10 cellular contexts compared by ENCODE assay signal in genomic region chr15:90552162-90552928, GRCh38. TPM values are rescaled to one million over a fixed set of nuclear protein-coding genes. Genes with fewer than 3 reads are reported as not detected.
DNase-seq lines count a peak whose midpoint lies in the region; ATAC-seq and TF ChIP-seq lines count a peak whose summit lies in the region.
"Had no signal": no experiment of that assay in that cellular context is flagged by ENCODE, and none has a peak within 500 bp of the region (broad histone marks: within the 10 kb centered on the region; RNA-seq: fewer than 3 reads in every experiment).

No MANE protein-coding gene starts in this region.

- no peak for DNase-seq in CD4-positive, CD25-positive, alpha-beta regulatory T cell
- DNase-seq in activated B cell treated with CpG ODN at 0.5 μM for 24 hours: no peak
- DNase-seq in right atrium auricular region (ENCODE audit: low spot score): no peak
- DNase-seq in skeletal muscle cell (ENCODE audit: low read depth): peak; percentile 82
- no peak for DNase-seq in KBM-7
- DNase-seq in stimulated activated CD4-positive, alpha-beta T cell treated with anti-CD3 and anti-CD28 coated beads, Interleukin-2, amount 100 ng/mL, for 24 hours: no peak
- DNase-seq in stimulated activated naive CD4-positive, alpha-beta T cell (lab: John Stamatoyannopoulos, UW): no peak
- DNase-seq: mesendoderm, NCI-H510A had no signal

- POLR2A ChIA-PET in activated B cell treated with CpG ODN at 0.5 μM for 24 hours (lab: Charles Lee): interaction anchor here (0.6 kb wide), 1 partner anchor 17 kb away, joined by 4 read pairs; no protein-coding TSS in a partner anchor

- CTCF ChIA-PET in activated B cell treated with CpG ODN at 0.5 μM for 24 hours (lab: Charles Lee): interaction anchor here (1.3 kb wide), 1 partner anchor 52 kb away, joined by 3 read pairs; no protein-coding TSS in a partner anchor

- no peaks in the 10 kb centered on the region for H3K27me3 ChIP-seq in CD4-positive, CD25-positive, alpha-beta regulatory T cell (ENCODE audit: control insufficient read depth, insufficient read depth, low read length)
- no peaks in the 10 kb centered on the region for H3K27me3 ChIP-seq in right atrium auricular region

- H3K27ac ChIP-seq in CD4-positive, CD25-positive, alpha-beta regulatory T cell (ENCODE audit: insufficient read depth, low read length, poor library complexity, severe bottlenecking): no peak overlapping the region
- peak overlapping the region; percentile 73 to 87 for H3K27ac ChIP-seq in right atrium auricular region

- in situ Hi-C loops in KBM-7 (cut with MboI; ENCODE audit: low pct_unique_long_range_greater_than_20kb, low sequenced_read_pairs): no loop called here

- no peaks in the 10 kb centered on the region for H3K27me3 Mint-ChIP-seq in CD4-positive, CD25-positive, alpha-beta regulatory T cell
- H3K27me3 Mint-ChIP-seq in activated B cell treated with CpG ODN at 0.5 μM for 24 hours: no peaks in the 10 kb centered on the region

- peaks cover 37% of the 10 kb centered on the region for H3K36me3 Mint-ChIP-seq in CD4-positive, CD25-positive, alpha-beta regulatory T cell
- peaks cover 24% of the 10 kb centered on the region for H3K36me3 Mint-ChIP-seq in activated B cell treated with CpG ODN at 0.5 μM for 24 hours (ENCODE audit: low read depth)

- peaks cover 12% of the 10 kb centered on the region for H3K36me3 ChIP-seq in CD4-positive, CD25-positive, alpha-beta regulatory T cell (ENCODE audit: control insufficient read depth, insufficient read depth, low read length)
- H3K36me3 ChIP-seq in right atrium auricular region: no peaks in the 10 kb centered on the region

- no peak for TF ChIP-seq CTCF in activated B cell treated with CpG ODN at 0.5 μM for 24 hours (IDR thresholded peaks at IDR 0.05)
- no peak for TF ChIP-seq CTCF in right atrium auricular region (IDR thresholded peaks at IDR 0.05)

- peak overlapping the region in 2 of 3 donors; percentile 44 to 77 for H3K27ac Mint-ChIP-seq in CD4-positive, CD25-positive, alpha-beta regulatory T cell
- H3K27ac Mint-ChIP-seq in activated B cell treated with CpG ODN at 0.5 μM for 24 hours: peak overlapping the region; percentile 68

- H3K4me1 ChIP-seq in CD4-positive, CD25-positive, alpha-beta regulatory T cell (ENCODE audit: control insufficient read depth, insufficient read depth, low read length, poor library complexity, severe bottlenecking): peaks cover 16% of the 10 kb centered on the region
- peaks cover 0 to 57% of the 10 kb centered on the region in 2 donors for H3K4me1 ChIP-seq in right atrium auricular region

- intact Hi-C loops in activated B cell treated with CpG ODN at 0.5 μM for 24 hours (cut with micrococcal nuclease): no loop called here

- no peak overlapping the region for H3K4me3 ChIP-seq in CD4-positive, CD25-positive, alpha-beta regulatory T cell (ENCODE audit: low read depth, low read length)
- H3K4me3 ChIP-seq in right atrium auricular region (no peak overlapping the region), skeletal muscle cell (ENCODE audit: low read depth, low read length) (no peak overlapping the region)

- no peak overlapping the region for H3K4me3 Mint-ChIP-seq in CD4-positive, CD25-positive, alpha-beta regulatory T cell
- no peak overlapping the region for H3K4me3 Mint-ChIP-seq in activated B cell treated with CpG ODN at 0.5 μM for 24 hours

- H3K9me3 Mint-ChIP-seq in CD4-positive, CD25-positive, alpha-beta regulatory T cell: no peaks in the 10 kb centered on the region
- H3K9me3 Mint-ChIP-seq in activated B cell treated with CpG ODN at 0.5 μM for 24 hours: no peaks in the 10 kb centered on the region

- peaks cover 40 to 70% (median 59%) of the 10 kb centered on the region in 4 donors for H3K4me1 Mint-ChIP-seq in CD4-positive, CD25-positive, alpha-beta regulatory T cell
- peaks cover 70% of the 10 kb centered on the region for H3K4me1 Mint-ChIP-seq in activated B cell treated with CpG ODN at 0.5 μM for 24 hours

- H3K9me3 ChIP-seq in CD4-positive, CD25-positive, alpha-beta regulatory T cell (ENCODE audit: control insufficient read depth in 2 of 2, low read length in 2 of 2): no peaks in the 10 kb centered on the region
- H3K9me3 ChIP-seq in right atrium auricular region: no peaks in the 10 kb centered on the region

- ATAC-seq in CD4-positive, CD25-positive, alpha-beta regulatory T cell (ENCODE audit: low read depth in 2 of 2): no peak
- ATAC-seq in activated B cell treated with CpG ODN at 0.5 μM for 24 hours (ENCODE audit: low read depth) (no peak), GM18498 (IDR thresholded peaks at IDR 0.05; ENCODE audit: unreplicated experiment) (no peak)

RNA-seq across cellular contexts. Expression of gene CRTC3, which starts 22.6 kb away (rescaled TPM):
- total RNA-seq in CD4-positive, CD25-positive, alpha-beta regulatory T cell: 110 TPM
- polyA plus RNA-seq in CD4-positive, CD25-positive, alpha-beta regulatory T cell: 10 to 100 TPM; 27.5 to 31.9 (median 31.1) TPM
- total RNA-seq in activated B cell treated with CpG ODN at 0.5 μM for 24 hours (54.7 and 65.0 TPM in 2 replicates), right atrium auricular region (10 to 100 TPM; 26.4 to 32.5 TPM)
